ENCODE assay signal across 30 cellular contexts in genomic region chr4:47749858-47750257, GRCh38.
"Had no signal": no experiment of that assay in that cellular context is flagged by ENCODE, and none has a peak within 500 bp of the region (broad histone marks: within the 10 kb centered on the region; RNA-seq: fewer than 3 reads in every experiment).

No MANE protein-coding gene starts in this region.

- H3K9me3 Mint-ChIP-seq: activated T-cell treated with anti-CD3 and anti-CD28 coated beads, Interleukin-2, amount 50 U/mL, for 72 hours had no signal

- H3K27ac Mint-ChIP-seq: activated CD4-positive, alpha-beta memory T cell treated with anti-CD3 and anti-CD28 coated beads, Interleukin-2, amount 10 ng/mL, durations not matched to agents 7 days and 5 days; activated CD4-positive, alpha-beta T cell treated with anti-CD3 and anti-CD28 coated beads, Interleukin-2, amount 10 ng/mL, durations not matched to agents 7 days and 5 days; activated naive CD4-positive, alpha-beta T cell treated with anti-CD3 and anti-CD28 coated beads, Interleukin-2, amount 10 ng/mL, durations not matched to agents 7 days and 5 days; activated naive CD4-positive, alpha-beta T cell treated with anti-CD3 and anti-CD28 coated beads, Interleukin-2, amount 50 U/mL, for 72 hours; activated naive CD8-positive, alpha-beta T cell treated with anti-CD3 and anti-CD28 coated beads, Interleukin-2, amount 10 ng/mL, durations not matched to agents 7 days and 5 days; activated T-cell treated with anti-CD3 and anti-CD28 coated beads, Interleukin-2, amount 50 U/mL, for 24 hours; activated T-cell treated with anti-CD3 and anti-CD28 coated beads, Interleukin-2, amount 50 U/mL, for 72 hours; T-helper 17 cell had no signal

- H3K27ac ChIP-seq: brain microvascular endothelial cell, epithelial cell of prostate, esophagus squamous epithelium had no signal

- H3K36me3 ChIP-seq: brain microvascular endothelial cell, esophagus squamous epithelium, heart left ventricle had no signal

- DNase-seq: activated CD4-positive, alpha-beta memory T cell treated with anti-CD3 and anti-CD28 coated beads, Interleukin-2, amount 10 ng/mL, durations not matched to agents 7 days and 5 days; activated CD4-positive, alpha-beta T cell treated with anti-CD3 and anti-CD28 coated beads for 1 hour; activated CD4-positive, alpha-beta T cell treated with anti-CD3 and anti-CD28 coated beads for 4 hours; activated CD4-positive, alpha-beta T cell treated with anti-CD3 and anti-CD28 coated beads, Interleukin-2, amount 10 ng/mL, durations not matched to agents 7 days and 5 days; activated CD4-positive, alpha-beta T cell treated with anti-CD3 and anti-CD28 coated beads, Interleukin-2, amount 50 U/mL, for 4 hours; activated CD8-positive, alpha-beta memory T cell treated with anti-CD3 and anti-CD28 coated beads, Interleukin-2, amount 50 U/mL, for 48 hours; activated gamma-delta T cell; activated naive CD4-positive, alpha-beta T cell; activated naive CD4-positive, alpha-beta T cell treated with anti-CD3 and anti-CD28 coated beads, Interleukin-2, amount 10 ng/mL, durations not matched to agents 7 days and 5 days; activated naive CD8-positive, alpha-beta T cell treated with anti-CD3 and anti-CD28 coated beads, Interleukin-2, amount 10 ng/mL, durations not matched to agents 7 days and 5 days; activated T-cell treated with anti-CD3 and anti-CD28 coated beads for 4 hours; activated T-cell treated with anti-CD3 and anti-CD28 coated beads, Interleukin-2, amount 50 U/mL, for 24 hours; activated T-cell treated with anti-CD3 and anti-CD28 coated beads, Interleukin-2, amount 50 U/mL, for 72 hours; amniotic stem cell; anterior cingulate cortex; brain microvascular endothelial cell; effector CD8-positive, alpha-beta T cell; esophagus squamous epithelium; glutamatergic neuron; heart left ventricle; T-helper 1 cell; T-helper 17 cell had no signal

- H3K9me3 ChIP-seq: esophagus squamous epithelium had no signal

- H3K4me3 Mint-ChIP-seq: activated CD4-positive, alpha-beta memory T cell treated with anti-CD3 and anti-CD28 coated beads, Interleukin-2, amount 10 ng/mL, durations not matched to agents 7 days and 5 days; activated CD4-positive, alpha-beta T cell treated with anti-CD3 and anti-CD28 coated beads, Interleukin-2, amount 10 ng/mL, durations not matched to agents 7 days and 5 days; activated naive CD4-positive, alpha-beta T cell treated with anti-CD3 and anti-CD28 coated beads, Interleukin-2, amount 10 ng/mL, durations not matched to agents 7 days and 5 days; activated naive CD8-positive, alpha-beta T cell treated with anti-CD3 and anti-CD28 coated beads, Interleukin-2, amount 10 ng/mL, durations not matched to agents 7 days and 5 days; activated T-cell treated with anti-CD3 and anti-CD28 coated beads, Interleukin-2, amount 50 U/mL, for 24 hours; activated T-cell treated with anti-CD3 and anti-CD28 coated beads, Interleukin-2, amount 50 U/mL, for 72 hours; T-helper 17 cell had no signal

- H3K4me1 Mint-ChIP-seq: activated CD4-positive, alpha-beta memory T cell treated with anti-CD3 and anti-CD28 coated beads, Interleukin-2, amount 10 ng/mL, durations not matched to agents 7 days and 5 days; activated CD4-positive, alpha-beta T cell treated with anti-CD3 and anti-CD28 coated beads, Interleukin-2, amount 10 ng/mL, durations not matched to agents 7 days and 5 days; activated naive CD4-positive, alpha-beta T cell treated with anti-CD3 and anti-CD28 coated beads, Interleukin-2, amount 10 ng/mL, durations not matched to agents 7 days and 5 days; activated naive CD8-positive, alpha-beta T cell treated with anti-CD3 and anti-CD28 coated beads, Interleukin-2, amount 10 ng/mL, durations not matched to agents 7 days and 5 days; T-helper 17 cell had no signal

- H3K4me1 ChIP-seq: esophagus squamous epithelium had no signal

- H3K36me3 Mint-ChIP-seq: activated naive CD4-positive, alpha-beta T cell treated with anti-CD3 and anti-CD28 coated beads, Interleukin-2, amount 10 ng/mL, durations not matched to agents 7 days and 5 days; activated naive CD8-positive, alpha-beta T cell treated with anti-CD3 and anti-CD28 coated beads, Interleukin-2, amount 10 ng/mL, durations not matched to agents 7 days and 5 days had no signal

- FAIRE-seq: astrocyte, bronchial epithelial cell, colon, endometrium, endothelial cell of umbilical vein, frontal cortex had no signal

- ATAC-seq: activated naive CD4-positive, alpha-beta T cell treated with anti-CD3 and anti-CD28 coated beads, Interleukin-2, amount 50 U/mL, for 72 hours; activated T-cell treated with anti-CD3 and anti-CD28 coated beads, Interleukin-2, amount 50 U/mL, for 72 hours; T-helper 17 cell had no signal

- H3K27me3 ChIP-seq: brain microvascular endothelial cell, esophagus squamous epithelium, heart left ventricle had no signal

- H3K4me3 ChIP-seq: esophagus squamous epithelium, heart left ventricle had no signal
